6 cellular contexts compared by ENCODE assay signal in genomic region chr13:91272235-91272777, GRCh38.
"Had no signal": no experiment of that assay in that cellular context is flagged by ENCODE, and none has a peak within 500 bp of the region (broad histone marks: within the 10 kb centered on the region; RNA-seq: fewer than 3 reads in every experiment).

No MANE protein-coding gene starts in this region.

- H3K4me3 ChIP-seq: GM12878 had no signal

- FAIRE-seq: G401.6, GM12878, GM12891, GM18507, GM19239 had no signal

- ATAC-seq: GM12878 had no signal

- DNase-seq: GF-D8 had no signal
